ENCODE assay signal across 20 cellular contexts in the genomic region with DNA sequence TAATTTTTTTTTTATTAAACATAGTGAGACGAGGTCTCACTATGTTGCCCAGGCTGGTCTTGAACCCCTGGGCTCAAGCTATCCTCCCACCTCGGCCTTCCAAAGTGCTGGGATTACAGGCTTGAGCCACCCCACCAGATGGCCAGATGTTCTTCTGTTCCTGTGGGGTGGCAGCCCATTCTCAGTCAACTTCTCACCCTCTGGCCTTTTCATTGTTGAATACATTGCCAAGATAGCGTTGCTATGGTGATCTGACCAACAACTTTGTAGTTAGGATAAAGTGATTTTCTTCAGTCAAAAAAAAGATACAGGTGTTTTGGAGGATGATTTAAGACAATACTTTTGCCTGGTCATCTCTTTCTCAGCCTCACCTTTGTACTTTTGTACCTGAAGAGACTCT.
"Had no signal": no experiment of that assay in that cellular context is flagged by ENCODE, and none has a peak within 500 bp of the region (broad histone marks: within the 10 kb centered on the region; RNA-seq: fewer than 3 reads in every experiment).

No MANE protein-coding gene starts in this region.

- ATAC-seq: activated CD8-positive, alpha-beta memory T cell treated with anti-CD3 and anti-CD28 coated beads, Interleukin-2, amount 10 ng/mL, durations not matched to agents 7 days and 5 days; activated CD8-positive, alpha-beta T cell treated with anti-CD3 and anti-CD28 coated beads for 36 hours; foreskin keratinocyte; mucosa of descending colon; right lobe of liver; stimulated activated naive CD8-positive, alpha-beta T cell treated with anti-CD3 and anti-CD28 coated beads, Interleukin-15, amount 100 ng/mL, for 72 hours had no signal

- H3K36me3 ChIP-seq: right lobe of liver, tibial artery had no signal

- H3K4me1 ChIP-seq: foreskin keratinocyte, tibial artery had no signal

- H3K27ac ChIP-seq: foreskin keratinocyte, right lobe of liver, skin epidermis, tibial artery, WERI-Rb-1 had no signal

- H3K27me3 ChIP-seq: right lobe of liver, tibial artery had no signal

- DNase-seq: activated CD4-positive, alpha-beta T cell treated with anti-CD3 and anti-CD28 coated beads, Interleukin-2, amount 10 ng/mL, durations not matched to agents 7 days and 5 days; activated CD4-positive, CD25-positive, alpha-beta regulatory T cell treated with anti-CD3 and anti-CD28 coated beads, Interleukin-2, amount 50 U/mL, for 72 hours; activated CD8-positive, alpha-beta memory T cell treated with anti-CD3 and anti-CD28 coated beads, Interleukin-2, amount 10 ng/mL, durations not matched to agents 7 days and 5 days; activated CD8-positive, alpha-beta T cell treated with anti-CD3 and anti-CD28 coated beads for 36 hours; activated gamma-delta T cell; activated T-cell treated with anti-CD3 and anti-CD28 coated beads for 4 hours; aorta; central memory CD4-positive, alpha-beta T cell; foreskin keratinocyte; kidney glomerular epithelial cell; mucosa of descending colon; occipital lobe; right lobe of liver; stimulated activated CD4-positive, alpha-beta T cell treated with anti-CD3 and anti-CD28 coated beads, Interleukin-1b, Interleukin-23, amount 100 ng/mL, for 48 hours; stimulated activated naive CD8-positive, alpha-beta T cell treated with anti-CD3 and anti-CD28 coated beads, Interleukin-15, amount 100 ng/mL, for 72 hours; T-cell; tibial artery; WERI-Rb-1 had no signal

- H3K9me3 ChIP-seq: mucosa of descending colon, right lobe of liver, tibial artery had no signal

- FAIRE-seq: colon had no signal

- H3K4me3 ChIP-seq: mucosa of descending colon, right lobe of liver, skin epidermis, tibial artery had no signal
